In the genomic region with DNA sequence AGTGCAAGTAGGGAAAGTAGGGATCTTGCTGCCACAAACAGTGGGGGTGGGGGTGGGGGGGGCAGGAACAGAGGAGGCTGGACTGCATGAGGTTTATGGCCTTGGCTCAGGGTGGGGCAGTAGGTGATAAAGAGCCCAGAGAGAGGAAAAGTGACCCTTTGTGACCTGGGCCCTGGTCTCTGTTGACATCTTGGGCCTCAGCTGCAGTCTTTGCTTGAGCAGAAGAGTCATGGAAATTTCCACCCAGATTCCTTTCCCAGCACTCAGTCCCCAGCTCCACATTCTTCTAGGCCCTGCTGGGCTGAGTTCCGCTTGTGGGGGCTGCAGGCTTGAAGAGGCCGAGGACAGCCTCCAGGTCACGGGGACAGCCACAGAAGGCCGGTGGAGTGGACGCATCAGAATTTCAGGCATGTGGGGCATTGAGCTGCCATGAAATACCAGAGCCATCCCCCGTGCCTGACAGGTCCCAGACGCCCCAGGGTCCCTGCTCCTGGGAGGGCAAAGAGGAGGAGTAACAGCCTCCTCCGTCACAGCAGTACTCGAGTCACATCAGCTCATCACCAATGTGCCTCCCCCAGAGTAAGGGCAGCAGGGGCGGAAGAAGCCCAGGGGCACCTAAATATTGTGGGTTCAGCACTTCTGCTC, we compare ENCODE assay signal across 10 cellular contexts. TPM values are rescaled to one million over a fixed set of nuclear protein-coding genes. Genes with fewer than 3 reads are reported as not detected.
DNase-seq lines count a peak whose midpoint lies in the region; ATAC-seq and TF ChIP-seq lines count a peak whose summit lies in the region.
"Had no signal": no experiment of that assay in that cellular context is flagged by ENCODE, and none has a peak within 500 bp of the region (broad histone marks: within the 10 kb centered on the region; RNA-seq: fewer than 3 reads in every experiment).

No MANE protein-coding gene starts in this region.

- no peak for DNase-seq in activated naive CD4-positive, alpha-beta T cell treated with anti-CD3 and anti-CD28 coated beads, Interleukin-2, amount 50 U/mL, for 72 hours (ENCODE audit: low spot score in 2 of 2)
- DNase-seq in esophagus muscularis mucosa (ENCODE audit: extremely low spot score) (no peak), SKM-1 (lab: John Stamatoyannopoulos, UW; ENCODE audit: unreplicated experiment) (no peak), epidermal melanocyte (ENCODE audit: insufficient read length, low spot score) (no peak)
- DNase-seq in naive thymus-derived CD4-positive, alpha-beta T cell, result no peak
- DNase-seq: BE2C had no signal

- no peak for ATAC-seq in activated naive CD4-positive, alpha-beta T cell treated with anti-CD3 and anti-CD28 coated beads, Interleukin-2, amount 50 U/mL, for 72 hours
- ATAC-seq in HG02870 (IDR thresholded peaks at IDR 0.05; ENCODE audit: unreplicated experiment), result no peak
- no peak for ATAC-seq in naive thymus-derived CD4-positive, alpha-beta T cell

- intact Hi-C loops in esophagus muscularis mucosa (cut with DNase I), result no loop called here
- intact Hi-C loops in naive thymus-derived CD4-positive, alpha-beta T cell (cut with micrococcal nuclease), result no loop called here

- no peaks in the 10 kb centered on the region for H3K9me3 Mint-ChIP-seq in activated naive CD4-positive, alpha-beta T cell treated with anti-CD3 and anti-CD28 coated beads, Interleukin-2, amount 50 U/mL, for 24 hours
- no peaks in the 10 kb centered on the region for H3K9me3 Mint-ChIP-seq in activated naive CD4-positive, alpha-beta T cell treated with anti-CD3 and anti-CD28 coated beads, Interleukin-2, amount 50 U/mL, for 72 hours
- H3K9me3 Mint-ChIP-seq in nephron, result no peaks in the 10 kb centered on the region
- H3K9me3 Mint-ChIP-seq in naive thymus-derived CD4-positive, alpha-beta T cell, result no peaks in the 10 kb centered on the region

- peak; percentile 32 for TF ChIP-seq EP300 in esophagus muscularis mucosa (IDR thresholded peaks at IDR 0.05)

- peaks cover 26% of the 10 kb centered on the region for H3K4me1 Mint-ChIP-seq in activated naive CD4-positive, alpha-beta T cell treated with anti-CD3 and anti-CD28 coated beads, Interleukin-2, amount 50 U/mL, for 24 hours
- peaks cover 83% of the 10 kb centered on the region for H3K4me1 Mint-ChIP-seq in nephron
- H3K4me1 Mint-ChIP-seq in naive thymus-derived CD4-positive, alpha-beta T cell, result peaks cover 19 to 52% (median 27%) of the 10 kb centered on the region in 7 donors

- no peak for TF ChIP-seq POLR2A in esophagus muscularis mucosa (IDR thresholded peaks at IDR 0.05; ENCODE audit: low read depth)

- 15% methylated on average over 9 of the region's 10 CpGs for WGBS in esophagus muscularis mucosa

- TF ChIP-seq CTCF in esophagus muscularis mucosa (IDR thresholded peaks at IDR 0.05) (no peak), nephron (IDR thresholded peaks at IDR 0.05; ENCODE audit: unreplicated experiment in 3 of 3) (no peak)

- peak overlapping the region; percentile 62 for H3K27ac Mint-ChIP-seq in activated naive CD4-positive, alpha-beta T cell treated with anti-CD3 and anti-CD28 coated beads, Interleukin-2, amount 50 U/mL, for 24 hours
- peak overlapping the region in 1 of 2 donors; percentile 83 for H3K27ac Mint-ChIP-seq in activated naive CD4-positive, alpha-beta T cell treated with anti-CD3 and anti-CD28 coated beads, Interleukin-2, amount 50 U/mL, for 72 hours
- H3K27ac Mint-ChIP-seq in nephron, result peak overlapping the region; percentile 98 to 100 (median 100)
- H3K27ac Mint-ChIP-seq in naive thymus-derived CD4-positive, alpha-beta T cell, result peak overlapping the region in 1 of 9 donors; percentile 44

- POLR2A ChIA-PET in naive thymus-derived CD4-positive, alpha-beta T cell (lab: Charles Lee), result interaction anchor here (0.6 to 27.5 kb wide), 9 partner anchors 11 to 384 kb away, joined by 3 to 2591 read pairs (median 5); a partner anchor contains a TSS

- H3K36me3 ChIP-seq in esophagus muscularis mucosa, result no peaks in the 10 kb centered on the region
- H3K36me3 ChIP-seq in naive thymus-derived CD4-positive, alpha-beta T cell (ENCODE audit: control insufficient read depth in 2 of 3, insufficient read depth in 3 of 3, low read length in 3 of 3), result no peaks in the 10 kb centered on the region
- H3K36me3 ChIP-seq: BE2C had no signal

- H3K4me3 ChIP-seq in esophagus muscularis mucosa, result peak overlapping the region in 1 of 4 donors; percentile 2
- H3K4me3 ChIP-seq in naive thymus-derived CD4-positive, alpha-beta T cell (ENCODE audit: low read length), result no peak overlapping the region

- H3K27ac ChIP-seq in esophagus muscularis mucosa (replicated peaks in 1 of 4), result peak overlapping the region; percentile 95 to 99 (median 98)
- H3K27ac ChIP-seq in naive thymus-derived CD4-positive, alpha-beta T cell (ENCODE audit: low read depth, low read length), result no peak overlapping the region
- H3K27ac ChIP-seq: HL-60 had no signal

- peaks cover 89 to 98% (median 97%) of the 10 kb centered on the region in 4 donors for H3K4me1 ChIP-seq in esophagus muscularis mucosa
- H3K4me1 ChIP-seq in naive thymus-derived CD4-positive, alpha-beta T cell (ENCODE audit: control insufficient read depth in 2 of 2, insufficient read depth in 2 of 2, low read length in 2 of 2), result peaks cover 0 to 9% of the 10 kb centered on the region in 2 donors

- no peaks in the 10 kb centered on the region for H3K9me3 ChIP-seq in esophagus muscularis mucosa
- H3K9me3 ChIP-seq in naive thymus-derived CD4-positive, alpha-beta T cell (ENCODE audit: control insufficient read depth in 2 of 3, low read length in 3 of 3), result no peaks in the 10 kb centered on the region
- H3K9me3 ChIP-seq: BE2C had no signal

- H3K36me3 Mint-ChIP-seq in activated naive CD4-positive, alpha-beta T cell treated with anti-CD3 and anti-CD28 coated beads, Interleukin-2, amount 50 U/mL, for 24 hours, result peaks cover 2% of the 10 kb centered on the region
- peaks cover 0 to under 1% of the 10 kb centered on the region in 2 donors for H3K36me3 Mint-ChIP-seq in activated naive CD4-positive, alpha-beta T cell treated with anti-CD3 and anti-CD28 coated beads, Interleukin-2, amount 50 U/mL, for 72 hours
- H3K36me3 Mint-ChIP-seq in nephron (ENCODE audit: low read depth), result no peaks in the 10 kb centered on the region
- H3K36me3 Mint-ChIP-seq in naive thymus-derived CD4-positive, alpha-beta T cell, result peaks cover 0 to 1% (median 0%) of the 10 kb centered on the region in 5 donors

- no peaks in the 10 kb centered on the region for H3K27me3 ChIP-seq in esophagus muscularis mucosa
- H3K27me3 ChIP-seq in naive thymus-derived CD4-positive, alpha-beta T cell (ENCODE audit: control insufficient read depth in 2 of 2, insufficient read depth in 2 of 2, low read length in 2 of 2), result no peaks in the 10 kb centered on the region
- H3K27me3 ChIP-seq: BE2C had no signal

- CTCF ChIA-PET in naive thymus-derived CD4-positive, alpha-beta T cell (lab: Charles Lee), result interaction anchor here (0.7 to 1.1 kb wide), 3 partner anchors 12 to 160 kb away, joined by 3 to 5 read pairs (median 3); no protein-coding TSS in a partner anchor

- H3K4me3 Mint-ChIP-seq in activated naive CD4-positive, alpha-beta T cell treated with anti-CD3 and anti-CD28 coated beads, Interleukin-2, amount 50 U/mL, for 24 hours, result no peak overlapping the region
- peak overlapping the region; percentile 45 to 68 (median 60) for H3K4me3 Mint-ChIP-seq in nephron
- H3K4me3 Mint-ChIP-seq in naive thymus-derived CD4-positive, alpha-beta T cell, result peak overlapping the region in 1 of 10 donors; percentile 56

- H3K27me3 Mint-ChIP-seq in activated naive CD4-positive, alpha-beta T cell treated with anti-CD3 and anti-CD28 coated beads, Interleukin-2, amount 50 U/mL, for 24 hours, result no peaks in the 10 kb centered on the region
- peaks cover 3% of the 10 kb centered on the region for H3K27me3 Mint-ChIP-seq in nephron (ENCODE audit: low read depth)
- H3K27me3 Mint-ChIP-seq in naive thymus-derived CD4-positive, alpha-beta T cell, result no peaks in the 10 kb centered on the region

RNA-seq across cellular contexts. Expression of a gene that starts 9.7 kb away (rescaled TPM):
- over 10,000 TPM in 1 of 2 donors, 1,000 to 10,000 TPM in 1; 7,127 to 16,609 TPM for total RNA-seq in activated naive CD4-positive, alpha-beta T cell treated with anti-CD3 and anti-CD28 coated beads, Interleukin-2, amount 50 U/mL, for 72 hours
- total RNA-seq in esophagus muscularis mucosa, result over 10,000 TPM in 1 of 4 donors, 1,000 to 10,000 TPM in 3; 2,724 to 15,405 (median 5,373) TPM
- total RNA-seq in naive thymus-derived CD4-positive, alpha-beta T cell, result over 10,000 TPM in 4 of 5 experiments, 1,000 to 10,000 TPM in 1; 8,375 to 32,234 (median 31,408) TPM
- 1,000 to 10,000 TPM in 1 of 2 donors, 100 to 1,000 TPM in 1; 734 to 5,106 TPM for polyA plus RNA-seq in naive thymus-derived CD4-positive, alpha-beta T cell

RNA-seq across cellular contexts. Expression of a gene that starts 35.7 kb away (rescaled TPM):
- 10 to 100 TPM; 74.3 to 93.2 TPM for total RNA-seq in activated naive CD4-positive, alpha-beta T cell treated with anti-CD3 and anti-CD28 coated beads, Interleukin-2, amount 50 U/mL, for 72 hours
- 100 to 1,000 TPM in 2 of 4 donors, 10 to 100 TPM in 2; 74.3 to 115 (median 104) TPM for total RNA-seq in esophagus muscularis mucosa
- total RNA-seq in naive thymus-derived CD4-positive, alpha-beta T cell, result 10 to 100 TPM; 63.2 to 79.8 (median 70.4) TPM
- polyA plus RNA-seq in naive thymus-derived CD4-positive, alpha-beta T cell, result 10 to 100 TPM; 27.0 to 69.1 TPM
